8 cellular contexts compared by ENCODE assay signal in the genomic region with DNA sequence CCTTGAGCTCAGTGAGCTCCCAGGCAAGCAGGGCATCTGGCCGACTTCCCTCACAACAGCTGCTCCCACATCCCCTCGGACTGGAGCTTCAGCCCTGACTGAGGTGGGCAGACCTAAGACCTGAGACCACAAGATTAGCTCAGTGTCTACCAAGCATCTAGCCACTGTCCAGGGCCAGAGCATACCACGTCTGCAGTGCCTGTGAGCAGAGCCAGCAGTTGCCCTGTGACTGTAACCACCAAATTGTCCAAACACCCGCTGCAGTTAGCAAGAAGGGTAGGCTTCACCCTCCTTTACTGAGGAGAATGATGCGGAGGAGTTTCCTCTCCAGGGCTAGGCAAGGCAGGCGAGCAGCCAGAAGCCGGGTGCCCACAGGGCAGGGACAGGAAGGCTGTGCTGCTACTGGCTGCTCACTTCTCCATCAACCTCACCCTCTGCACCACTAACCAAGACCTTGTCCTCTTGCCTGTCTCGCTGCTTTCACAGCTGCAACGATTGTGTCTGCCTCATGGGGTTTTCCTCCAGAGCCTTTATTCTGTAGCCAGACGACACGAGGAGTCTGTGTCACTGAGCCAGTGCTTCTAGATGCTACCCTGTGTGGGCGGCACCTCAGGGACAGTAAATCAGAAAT. TPM values are rescaled to one million over a fixed set of nuclear protein-coding genes. Genes with fewer than 3 reads are reported as not detected.
A peak's percentile ranks its signal among the peaks of the same experiment; 100 is the strongest.
DNase-seq lines count a peak whose midpoint lies in the region; ATAC-seq, FAIRE-seq and TF ChIP-seq lines count a peak whose summit lies in the region.

No MANE protein-coding gene starts in this region.

- no peak overlapping the region for H3K4me3 ChIP-seq in HepG2 (replicated peaks in 1 of 3; ENCODE audit: insufficient read depth in 1 of 3, low read depth in 2 of 3, low read length in 3 of 3)
- H3K4me3 ChIP-seq in BE2C (ENCODE audit: low read depth, low read length): no peak overlapping the region

- peaks cover 18 to 51% of the 10 kb centered on the region in 2 experiments for H3K36me3 ChIP-seq in HepG2 (replicated peaks in 1 of 2; ENCODE audit: control insufficient read depth in 1 of 2, insufficient read depth in 2 of 2, low read length in 2 of 2)
- peaks cover 58% of the 10 kb centered on the region for H3K36me3 ChIP-seq in BE2C

- H3K9me3 Mint-ChIP-seq in stimulated activated naive CD8-positive, alpha-beta T cell treated with anti-CD3 and anti-CD28 coated beads, Interleukin-15, Interleukin-2, amounts not matched to agents 100 ng/mL and 50 ng/mL, for 24 hours: no peaks in the 10 kb centered on the region

- TF ChIP-seq EP300 in HepG2 (IDR thresholded peaks at IDR 0.05; ENCODE audit: low read depth in 2 of 2, low read length in 2 of 2) (no peak), HepG2 (CRISPR knock-in tag; IDR thresholded peaks at IDR 0.05; ENCODE audit: borderline replicate concordance) (no peak)

- no peak overlapping the region for H3K27ac ChIP-seq in HepG2 (ENCODE audit: extremely low read length, insufficient read depth, low read length)

- H3K27me3 Mint-ChIP-seq in stimulated activated naive CD8-positive, alpha-beta T cell treated with anti-CD3 and anti-CD28 coated beads, Interleukin-15, Interleukin-2, amounts not matched to agents 100 ng/mL and 50 ng/mL, for 24 hours: peaks cover under 1% of the 10 kb centered on the region

- peak; percentile 13 for DNase-seq in activated CD4-positive, CD25-positive, alpha-beta regulatory T cell treated with anti-CD3 and anti-CD28 coated beads, Interleukin-2, amount 50 U/mL, for 16 hours (ENCODE audit: low read depth, low spot score)
- DNase-seq in activated CD4-positive, CD25-positive, alpha-beta regulatory T cell treated with anti-CD3 and anti-CD28 coated beads, Interleukin-2, amount 50 U/mL, for 72 hours: no peak
- DNase-seq in activated T-cell treated with anti-CD3 and anti-CD28 coated beads for 24 hours (ENCODE audit: low read depth) (peak; percentile 26), HepG2 (ENCODE audit: low spot score) (no peak), BE2C (no peak), NCI-H2081 (lab: John Stamatoyannopoulos, UW) (no peak)

- in situ Hi-C loops in HepG2 (cut with HindIII; ENCODE audit: extremely low pct_ligation_motif_present, low pct_unique_long_range_greater_than_20kb): no loop called here

- ATAC-seq in HepG2 (no peak), GM18870 (IDR thresholded peaks at IDR 0.05; ENCODE audit: unreplicated experiment) (no peak)

- no peaks in the 10 kb centered on the region for H3K9me3 ChIP-seq in HepG2 (ENCODE audit: low read length)
- no peaks in the 10 kb centered on the region for H3K9me3 ChIP-seq in BE2C

- no peak overlapping the region for H3K4me3 Mint-ChIP-seq in stimulated activated naive CD8-positive, alpha-beta T cell treated with anti-CD3 and anti-CD28 coated beads, Interleukin-15, Interleukin-2, amounts not matched to agents 100 ng/mL and 50 ng/mL, for 24 hours

- H3K9ac ChIP-seq in HepG2 (ENCODE audit: insufficient read depth, low read depth, low read length): no peak overlapping the region

- H2AFZ ChIP-seq in HepG2 (ENCODE audit: low read length): no peak overlapping the region

- peaks cover 41% of the 10 kb centered on the region for H3K4me1 Mint-ChIP-seq in stimulated activated naive CD8-positive, alpha-beta T cell treated with anti-CD3 and anti-CD28 coated beads, Interleukin-15, Interleukin-2, amounts not matched to agents 100 ng/mL and 50 ng/mL, for 24 hours (ENCODE audit: low read depth)

- H3K27me3 ChIP-seq in HepG2 (ENCODE audit: control insufficient read depth in 1 of 2, insufficient read depth in 2 of 2, low read length in 2 of 2): no peaks in the 10 kb centered on the region
- H3K27me3 ChIP-seq in BE2C: no peaks in the 10 kb centered on the region

- POLR2A ChIA-PET in HepG2 (lab: Yijun Ruan, JAX): no interaction called here

- H3K27ac Mint-ChIP-seq in stimulated activated naive CD8-positive, alpha-beta T cell treated with anti-CD3 and anti-CD28 coated beads, Interleukin-15, Interleukin-2, amounts not matched to agents 100 ng/mL and 50 ng/mL, for 24 hours: peak overlapping the region; percentile 43

- intact Hi-C loops in HepG2 (cut with micrococcal nuclease; ENCODE audit: unreplicated experiment): no loop called here

- CTCF ChIA-PET in HepG2 (lab: Yijun Ruan, JAX; ENCODE audit: low intra/inter-chr PET ratio, low total read pairs): no interaction called here

- peak in 1 of 2 experiments; percentile 42; a peak in 1 of 4 replicates for TF ChIP-seq POLR2A in HepG2 (IDR thresholded peaks at IDR 0.05; ENCODE audit: insufficient read depth in 1 of 2, low read depth in 2 of 2, low read length in 2 of 2)

- no peak for TF ChIP-seq RAD21 in HepG2 (CRISPR knock-in tag; IDR thresholded peaks at IDR 0.05)

- FAIRE-seq in HepG2 (lab: Jason Lieb, UNC): no peak

- no peaks in the 10 kb centered on the region for H4K20me1 ChIP-seq in HepG2 (ENCODE audit: insufficient read depth, low read length)

- H3K79me2 ChIP-seq in HepG2 (ENCODE audit: insufficient read depth, low read length): no peaks in the 10 kb centered on the region

- BruUV-seq in HepG2 (replicated peaks; lab: Mats Ljungman, UMichigan): no TSS peak

- WGBS in HepG2 (ENCODE audit: low lambda C conversion rate): 92% methylated on average over 10 of the region's 12 CpGs

- peaks cover 50% of the 10 kb centered on the region for H3K36me3 Mint-ChIP-seq in stimulated activated naive CD8-positive, alpha-beta T cell treated with anti-CD3 and anti-CD28 coated beads, Interleukin-15, Interleukin-2, amounts not matched to agents 100 ng/mL and 50 ng/mL, for 24 hours (ENCODE audit: low read depth)

- H3K4me1 ChIP-seq in HepG2 (ENCODE audit: insufficient read depth, low read length) (peaks cover 14% of the 10 kb centered on the region), BE2C (peaks cover 2% of the 10 kb centered on the region; the same call in 1 of the 2 replicates)

- no peak for TF ChIP-seq CTCF in HepG2 (CRISPR knock-in tag; IDR thresholded peaks at IDR 0.05)
- no peak for TF ChIP-seq CTCF in BE2C (IDR thresholded peaks at IDR 0.05; ENCODE audit: low read depth, low read length)

- no peak overlapping the region for H3K4me2 ChIP-seq in HepG2 (ENCODE audit: low read depth, low read length)

TF ChIP-seq in HepG2, 621 proteins besides CTCF, POLR2A, EP300 and RAD21 (continues in another document):
- TF ChIP-seq ZNF558 (CRISPR knock-in tag; IDR thresholded peaks at IDR 0.05; ENCODE audit: borderline replicate concordance): no peak
- no peak for TF ChIP-seq ZFP1 (CRISPR knock-in tag; IDR thresholded peaks at IDR 0.05)
- TF ChIP-seq ZNF33A (CRISPR knock-in tag; IDR thresholded peaks at IDR 0.05; ENCODE audit: borderline replicate concordance): no peak

RNA-seq across cellular contexts. Expression of gene ANAPC7, which starts 53.9 kb away (rescaled TPM):
- total RNA-seq in HepG2 (2016; rRNA removed; fragmentation: Illumina TruSeq; extraction: Trizol): 69.1 and 73.7 TPM in 2 replicates
- 29.4 and 31.2 TPM in 2 replicates for total RNA-seq in HepG2 (2016; cell fraction: cytosol; rRNA removed; fragmentation: Illumina TruSeq; extraction: Trizol; ENCODE audit: low read depth)
- 69.6 and 77.9 TPM in 2 replicates for total RNA-seq in HepG2 (2016; cell fraction: insoluble cytoplasmic fraction; rRNA removed; fragmentation: Illumina TruSeq; extraction: Trizol)
- 30.2 and 37.8 TPM in 2 replicates for total RNA-seq in HepG2 (2016; cell fraction: membrane; rRNA removed; fragmentation: Illumina TruSeq; extraction: Trizol)
- 48.8 and 58.7 TPM in 2 replicates for total RNA-seq in HepG2 (2016; cell fraction: nucleus; rRNA removed; fragmentation: Illumina TruSeq; extraction: Trizol)
- polyA plus RNA-seq in HepG2 (2011; rRNA removed): 31.5 and 40.0 TPM in 2 replicates
- 24.7 and 25.8 TPM in 2 replicates for polyA plus RNA-seq in HepG2 (2011; cell fraction: cytosol; rRNA removed)
- polyA plus RNA-seq in HepG2 (2011; cell fraction: nucleus; rRNA removed): 54.7 and 59.1 TPM in 2 replicates
- 29.7 and 35.9 TPM in 2 replicates for polyA plus RNA-seq in HepG2 (2012)
- polyA plus RNA-seq in HepG2 (2016; cell fraction: cytosol; fragmentation: Illumina TruSeq; extraction: Trizol; ENCODE audit: low read depth): 6.2 and 9.1 TPM in 2 replicates
- polyA plus RNA-seq in HepG2 (2016; cell fraction: insoluble cytoplasmic fraction; fragmentation: Illumina TruSeq; extraction: Trizol; ENCODE audit: low read depth): 59.6 and 60.3 TPM in 2 replicates
- 15.7 TPM in 2 replicates for polyA plus RNA-seq in HepG2 (2016; cell fraction: membrane; fragmentation: Illumina TruSeq; extraction: Trizol; ENCODE audit: low read depth)
- 155 and 162 TPM in 2 replicates for polyA plus RNA-seq in HepG2 (2016; cell fraction: nucleus; fragmentation: Illumina TruSeq; extraction: Trizol; ENCODE audit: insufficient read depth, low read depth)
- polyA minus RNA-seq in HepG2 (2011; rRNA and poly(A)+ RNA removed; ENCODE audit: low replicate concordance): 31.9 and 76.0 TPM in 2 replicates
- polyA minus RNA-seq in HepG2 (2011; cell fraction: cytosol; rRNA and poly(A)+ RNA removed): 20.1 and 21.5 TPM in 2 replicates
- 25.1 and 41.6 TPM in 2 replicates for polyA minus RNA-seq in HepG2 (2011; cell fraction: nucleus; rRNA and poly(A)+ RNA removed)
- 101 TPM for polyA plus RNA-seq in BE2C (2012; ENCODE audit: insufficient read depth, insufficient read length, low read depth)

Comparison
In these comparisons a context has a peak if more than half of its experiments do, and no peak if none do; other contexts are left out.
1. DNase-seq: peak in activated CD4-positive, CD25-positive, alpha-beta regulatory T cell treated with anti-CD3 and anti-CD28 coated beads, Interleukin-2, amount 50 U/mL, for 16 hours (single experiment) and activated T-cell treated with anti-CD3 and anti-CD28 coated beads for 24 hours (single experiment); none in activated CD4-positive, CD25-positive, alpha-beta regulatory T cell treated with anti-CD3 and anti-CD28 coated beads, Interleukin-2, amount 50 U/mL, for 72 hours (single experiment), HepG2 (single experiment), BE2C (single experiment) and NCI-H2081 (0 of 2).